In genomic region chr11:68505596-68505995, GRCh38 we compare ENCODE assay signal across 17 cellular contexts. TPM values are rescaled to one million over a fixed set of nuclear protein-coding genes. Genes with fewer than 3 reads are reported as not detected.
DNase-seq lines count a peak whose midpoint lies in the region; ATAC-seq, FAIRE-seq and TF ChIP-seq lines count a peak whose summit lies in the region.
"Had no signal": no experiment of that assay in that cellular context is flagged by ENCODE, and none has a peak within 500 bp of the region (broad histone marks: within the 10 kb centered on the region; RNA-seq: fewer than 3 reads in every experiment).

No MANE protein-coding gene starts in this region.

- BruUV-seq in GM12878 (replicated peaks; lab: Mats Ljungman, UMichigan): no TSS peak

- CTCF ChIA-PET in GM12878 (lab: Yijun Ruan, JAX): interaction anchor here (1.1 to 1.4 kb wide), 2 partner anchors 11 to 79 kb away, joined by 3 to 4 read pairs; no protein-coding TSS in a partner anchor
- CTCF ChIA-PET in activated naive CD4-positive, alpha-beta T cell treated with anti-CD3 and anti-CD28 coated beads for 36 hours (lab: Charles Lee): interaction anchor here (0.6 kb wide), 1 partner anchor 11 kb away, joined by 3 read pairs; no protein-coding TSS in a partner anchor

- no peak for TF ChIP-seq EP300 in GM12878 (IDR thresholded peaks at IDR 0.05; ENCODE audit: borderline replicate concordance in 1 of 2, control insufficient read depth in 1 of 2, low read depth in 2 of 2, low read length in 2 of 2)

- no peak overlapping the region for H3K27ac Mint-ChIP-seq in activated naive CD4-positive, alpha-beta T cell treated with anti-CD3 and anti-CD28 coated beads for 36 hours

- TF ChIP-seq POLR2A in GM12878 (IDR thresholded peaks at IDR 0.05; ENCODE audit: low read depth, low read length): no peak

- DNase-seq in AG20443 (ENCODE audit: low spot score): peak; percentile 22
- peak; percentile 4 for DNase-seq in HCEC 1CT
- no peak for DNase-seq in GM12878 (ENCODE audit: low read depth, low spot score)
- peak; percentile 72 for DNase-seq in osteoblast (ENCODE audit: insufficient read length, low spot score, missing footprints)
- DNase-seq in activated naive CD4-positive, alpha-beta T cell treated with anti-CD3 and anti-CD28 coated beads for 36 hours: no peak
- DNase-seq in NCI-H2196 treated with DMSO at 0.1 percent for 48 hours (lab: John Stamatoyannopoulos, UW; ENCODE audit: unreplicated experiment): no peak
- DNase-seq: activated naive CD4-positive, alpha-beta T cell treated with anti-CD3 and anti-CD28 coated beads, Interleukin-2, amount 50 U/mL, for 16 hours; GDM1; midbrain; NCI-H1105; occipital lobe; substantia nigra had no signal

- H3K27ac ChIP-seq in GM12878 (ENCODE audit: control insufficient read depth, insufficient read depth) (peak overlapping the region; percentile 17; the same call in 1 of the 2 replicates), osteoblast (ENCODE audit: low read depth, low read length) (peak overlapping the region; percentile 40)

- in situ Hi-C loops in GM12878 (cut with MboI): no loop called here

- RAD21 ChIA-PET in GM12878 (lab: Charles Lee; ENCODE audit: unreplicated experiment): no interaction called here

- H3K36me3 Mint-ChIP-seq in activated naive CD4-positive, alpha-beta T cell treated with anti-CD3 and anti-CD28 coated beads for 36 hours (ENCODE audit: low read depth): peaks cover 6% of the 10 kb centered on the region

- no peak for FAIRE-seq in GM12878 (lab: Jason Lieb, UNC)
- FAIRE-seq: keratinocyte had no signal

- H3K4me3 ChIP-seq in GM12878 (0 out of 2 replicates have a peak overlapping the region, but pooled peaks have one; percentile 5), osteoblast (ENCODE audit: insufficient read depth, low read length) (no peak overlapping the region)

- TF ChIP-seq RAD21 in GM12878 (IDR thresholded peaks at IDR 0.05; ENCODE audit: insufficient read depth, low read depth, low read length): no peak

- H3K27me3 Mint-ChIP-seq in activated naive CD4-positive, alpha-beta T cell treated with anti-CD3 and anti-CD28 coated beads for 36 hours (ENCODE audit: low read depth): no peaks in the 10 kb centered on the region
- H3K27me3 Mint-ChIP-seq: central memory CD8-positive, alpha-beta T cell had no signal

- SMC1A ChIA-PET in GM12878 (lab: Charles Lee; ENCODE audit: uncharacterized antibody, unreplicated experiment): interaction anchor here (0.7 to 4.3 kb wide), 5 partner anchors 10 to 43 kb away, joined by 3 to 22 read pairs (median 3); no protein-coding TSS in a partner anchor

- no peaks in the 10 kb centered on the region for H3K9me3 Mint-ChIP-seq in activated naive CD4-positive, alpha-beta T cell treated with anti-CD3 and anti-CD28 coated beads for 36 hours
- H3K9me3 Mint-ChIP-seq: CD14-positive monocyte; central memory CD8-positive, alpha-beta T cell had no signal

- intact Hi-C loops in GM12878 (cut with micrococcal nuclease; ENCODE audit: unreplicated experiment): no loop called here
- intact Hi-C loops in activated naive CD4-positive, alpha-beta T cell treated with anti-CD3 and anti-CD28 coated beads for 36 hours (cut with micrococcal nuclease): no loop called here

- H3K4me1 Mint-ChIP-seq in activated naive CD4-positive, alpha-beta T cell treated with anti-CD3 and anti-CD28 coated beads for 36 hours (ENCODE audit: low read depth): peaks cover 70% of the 10 kb centered on the region

- POLR2A ChIA-PET in GM12878 (lab: Charles Lee): interaction anchor here (0.7 to 1.2 kb wide), 3 partner anchors 10 to 45 kb away, joined by 3 to 6 read pairs (median 4); partner anchors contain the start of gene PPP6R3

- WGBS in GM12878 (ENCODE audit: insufficient coverage, insufficient replicate concordance, low lambda C conversion rate, missing lambda C conversion rate): 3% methylated on average over 2 of the region's 2 CpGs

- ATAC-seq in GM12878: peak; percentile 61
- no peak for ATAC-seq in GM21390 (IDR thresholded peaks at IDR 0.05; ENCODE audit: unreplicated experiment)
- no peak for ATAC-seq in HG02623 (IDR thresholded peaks at IDR 0.05; ENCODE audit: unreplicated experiment)

- H3K36me3 ChIP-seq in GM12878 (ENCODE audit: control insufficient read depth in 2 of 2, insufficient read depth in 2 of 2, low read length in 1 of 2) (peaks cover 2 to 4% of the 10 kb centered on the region in 2 experiments; a peak in 2 of 4 replicates), osteoblast (ENCODE audit: insufficient read depth, low read length) (no peaks in the 10 kb centered on the region)

- H3K4me1 ChIP-seq in GM12878 (ENCODE audit: control insufficient read depth, insufficient read depth, low read length) (peaks cover 15% of the 10 kb centered on the region), osteoblast (ENCODE audit: insufficient read depth, low read length) (peaks cover 37% of the 10 kb centered on the region)

- H3K79me2 ChIP-seq in GM12878 (ENCODE audit: control insufficient read depth, insufficient read depth, low read length) (peaks cover 99% of the 10 kb centered on the region), osteoblast (ENCODE audit: insufficient read depth, low read length) (peaks cover 96% of the 10 kb centered on the region)

- H3K4me3 Mint-ChIP-seq in activated naive CD4-positive, alpha-beta T cell treated with anti-CD3 and anti-CD28 coated beads for 36 hours: no peak overlapping the region
- H3K4me3 Mint-ChIP-seq: CD14-positive monocyte had no signal

- H3K9ac ChIP-seq in GM12878 (ENCODE audit: control insufficient read depth, insufficient read depth, low read length): no peak overlapping the region

- H4K20me1 ChIP-seq in GM12878 (ENCODE audit: control insufficient read depth, insufficient read depth) (peaks cover 3% of the 10 kb centered on the region; the same call in 1 of the 2 replicates), osteoblast (ENCODE audit: insufficient read depth, low read length) (peaks cover 91% of the 10 kb centered on the region)

- TF ChIP-seq CTCF in GM12878 (IDR thresholded peaks at IDR 0.05 in 2 of 3, conservative IDR thresholded peaks at IDR 0.05 in 1 of 3; ENCODE audit: control insufficient read depth in 2 of 3, extremely low read depth in 1 of 3, insufficient read depth in 1 of 3, low read depth in 3 of 3, low read length in 3 of 3): no peak
- TF ChIP-seq CTCF in osteoblast (IDR thresholded peaks at IDR 0.05; ENCODE audit: extremely low read depth, low read depth, low read length): no peak

- H3K27me3 ChIP-seq in GM12878 (replicated peaks in 1 of 2; ENCODE audit: control insufficient read depth in 2 of 2, insufficient read depth in 2 of 2, low read length in 1 of 2) (no peaks in the 10 kb centered on the region), osteoblast (ENCODE audit: insufficient read depth, low read length) (no peaks in the 10 kb centered on the region)

- no peaks in the 10 kb centered on the region for H3K9me3 ChIP-seq in GM12878 (replicated peaks; ENCODE audit: control insufficient read depth, insufficient read depth, low read length)
- no peaks in the 10 kb centered on the region for H3K9me3 ChIP-seq in osteoblast (ENCODE audit: low read depth, low read length)

- H2AFZ ChIP-seq in GM12878 (ENCODE audit: control insufficient read depth, low read depth, low read length): no peak overlapping the region
- H2AFZ ChIP-seq in osteoblast (ENCODE audit: low read length): no peak overlapping the region

- H3K4me2 ChIP-seq in GM12878 (ENCODE audit: control insufficient read depth, insufficient read depth): 0 out of 2 replicates have a peak overlapping the region, but pooled peaks have one; percentile 22
- H3K4me2 ChIP-seq in osteoblast (ENCODE audit: insufficient read depth, low read length): peak overlapping the region; percentile 55

TF ChIP-seq in GM12878, 131 proteins besides CTCF, POLR2A, EP300 and RAD21:
- no peak for TF ChIP-seq DPF2 (IDR thresholded peaks at IDR 0.05)

RNA-seq across cellular contexts. Expression of gene PPP6R3, which starts 45.0 kb away (rescaled TPM):
- total RNA-seq in GM12878 (2013; cell fraction: nucleolus; rRNA removed): 452 and 473 TPM in 2 replicates
- total RNA-seq in GM12878 (2014; rRNA removed): 122 and 124 TPM in 2 replicates
- total RNA-seq in GM12878 (2014; rRNA removed; fragmentation: Illumina TruSeq; extraction: Trizol): 122 and 123 TPM in 2 replicates
- 93.5 and 94.5 TPM in 2 replicates for total RNA-seq in GM12878 (2021)
- 24.0 TPM for polyA plus RNA-seq in GM12878 (2011; ENCODE audit: low read depth)
- polyA plus RNA-seq in GM12878 (2011; rRNA removed): 70.6 and 96.9 TPM in 2 replicates
- 33.9 and 34.0 TPM in 2 replicates for polyA plus RNA-seq in GM12878 (2011; cell fraction: cytosol; rRNA removed)
- 114 and 120 TPM in 2 replicates for polyA plus RNA-seq in GM12878 (2011; cell fraction: nucleus; rRNA removed)
- polyA plus RNA-seq in GM12878 (2012): 39.9 and 44.1 TPM in 2 replicates
- polyA plus RNA-seq in GM12878 (2014; fragmentation: Illumina TruSeq; extraction: Trizol): 77.6 and 80.1 TPM in 2 replicates
- 10 to 100 TPM; 12.4 to 32.0 TPM for polyA plus RNA-seq in GM12878 (2014; fragmentation: Nextera tagmentation; extraction: Ambion mirVana)
- polyA plus RNA-seq in GM12878 (2014; rRNA removed): 57.0 and 61.7 TPM in 2 replicates
- 10 to 100 TPM; 68.6 to 83.0 TPM for polyA plus RNA-seq in GM12878 (2016; fragmentation: Nextera tagmentation; extraction: Ambion mirVana)
- 108 and 119 TPM in 2 replicates for polyA minus RNA-seq in GM12878 (2011; rRNA and poly(A)+ RNA removed)
- 45.0 and 54.5 TPM in 2 replicates for polyA minus RNA-seq in GM12878 (2011; cell fraction: cytosol; rRNA and poly(A)+ RNA removed)
- polyA minus RNA-seq in GM12878 (2011; cell fraction: nucleus; rRNA and poly(A)+ RNA removed): 124 and 149 TPM in 2 replicates
- total RNA-seq in osteoblast: 131 and 151 TPM in 2 replicates
- total RNA-seq in activated naive CD4-positive, alpha-beta T cell treated with anti-CD3 and anti-CD28 coated beads for 36 hours: 10 to 100 TPM; 84.7 to 87.0 TPM

Comparison
In these comparisons a context has a peak if more than half of its experiments do, and no peak if none do; other contexts are left out.
1. DNase-seq: peak in AG20443 (single experiment), HCEC 1CT (single experiment) and osteoblast (single experiment); none in GM12878 (single experiment), activated naive CD4-positive, alpha-beta T cell treated with anti-CD3 and anti-CD28 coated beads for 36 hours (single experiment) and NCI-H2196 treated with DMSO at 0.1 percent for 48 hours (single experiment).